12 cellular contexts compared by ENCODE assay signal in genomic region chr10:101778151-101778780, GRCh38. TPM values are rescaled to one million over a fixed set of nuclear protein-coding genes. Genes with fewer than 3 reads are reported as not detected.
DNase-seq lines count a peak whose midpoint lies in the region; ATAC-seq and TF ChIP-seq lines count a peak whose summit lies in the region.
"Had no signal": no experiment of that assay in that cellular context is flagged by ENCODE, and none has a peak within 500 bp of the region (broad histone marks: within the 10 kb centered on the region; RNA-seq: fewer than 3 reads in every experiment).

No MANE protein-coding gene starts in this region.

- H2BK120ac ChIP-seq in H9 (ENCODE audit: low read depth, low read length, poor library complexity, severe bottlenecking), result no peak overlapping the region

- H3T11ph ChIP-seq in H9 (ENCODE audit: low read length), result no peak overlapping the region

- peaks cover 2% of the 10 kb centered on the region; the same call in 1 of the 2 replicates for H3K79me2 ChIP-seq in H9 (ENCODE audit: insufficient read depth, low read length)

- H3K27ac Mint-ChIP-seq in H9 (peak overlapping the region in 1 of 3 experiments; percentile 59; a peak in 1 of 7 replicates), brain (no peak overlapping the region), natural killer cell (no peak overlapping the region)
- H3K27ac Mint-ChIP-seq: activated T-helper 2 cell treated with anti-CD3 and anti-CD28 coated beads, Interferon-gamma antibody, Interleukin-2, Interleukin-4, amounts not matched to agents 10 μg/mL and 5 μg/mL and 100 μg/mL, durations not matched to agents 14 hours and 24 hours and 36 hours had no signal

- no peaks in the 10 kb centered on the region; a peak in 1 of 5 replicates for H3K9me3 Mint-ChIP-seq in H9
- H3K9me3 Mint-ChIP-seq in brain, result no peaks in the 10 kb centered on the region
- no peaks in the 10 kb centered on the region for H3K9me3 Mint-ChIP-seq in natural killer cell
- H3K9me3 Mint-ChIP-seq: activated T-helper 2 cell treated with anti-CD3 and anti-CD28 coated beads, Interferon-gamma antibody, Interleukin-2, Interleukin-4, amounts not matched to agents 10 μg/mL and 5 μg/mL and 100 μg/mL, durations not matched to agents 14 hours and 24 hours and 36 hours had no signal

- no peak overlapping the region for H2BK20ac ChIP-seq in H9 (ENCODE audit: low read depth, low read length, poor library complexity, severe bottlenecking)

- no peak overlapping the region for H2AFZ ChIP-seq in H9 (ENCODE audit: low read length)

- H3K4me3 Mint-ChIP-seq in H9 (peak overlapping the region; percentile 61 to 86), brain (peak overlapping the region in 4 of 5 experiments; percentile 59 to 81 (median 76)), natural killer cell (peak overlapping the region; percentile 87)

- no peak overlapping the region for H2AK5ac ChIP-seq in H9 (ENCODE audit: insufficient read length, low read length)

- H2BK15ac ChIP-seq in H9 (ENCODE audit: low read depth, low read length), result no peak overlapping the region

- H3K14ac ChIP-seq in H9 (ENCODE audit: insufficient read depth, low read length), result no peak overlapping the region

- no CpG with 5 or more reads among the region's 12 CpGs for WGBS in H9 (ENCODE audit: extremely low coverage, insufficient read length, low lambda C conversion rate)

- intact Hi-C loops in natural killer cell (cut with micrococcal nuclease), result no loop called here

- H3K27me3 Mint-ChIP-seq in H9 (ENCODE audit: low read depth) (peaks cover 54% of the 10 kb centered on the region), brain (peaks cover 78% of the 10 kb centered on the region), natural killer cell (ENCODE audit: low read depth in 2 of 2) (peaks cover 38 to 42% of the 10 kb centered on the region in 2 donors)

- H3K23me2 ChIP-seq in H9 (ENCODE audit: insufficient read length, low read depth, low read length, poor library complexity, severe bottlenecking), result peaks cover 38% of the 10 kb centered on the region

- peaks cover 0 to 15% (median 5%) of the 10 kb centered on the region in 11 experiments; a peak in 8 of 22 replicates for H3K36me3 ChIP-seq in BLaER1 treated with 17β-estradiol and CSF1 and Interleukin-3, amounts not matched to agents 10 nM and 100 nM

- ATAC-seq in natural killer cell (no peak), HG03378 (IDR thresholded peaks at IDR 0.05; ENCODE audit: unreplicated experiment) (no peak)

- no peak overlapping the region for H4K8ac ChIP-seq in H9 (replicated peaks; ENCODE audit: insufficient read length, low read depth, low read length)

- H3K4me1 Mint-ChIP-seq in H9 (peaks cover 47 to 70% of the 10 kb centered on the region in 2 experiments), brain (peaks cover 62% of the 10 kb centered on the region), natural killer cell (peaks cover 25 to 54% of the 10 kb centered on the region in 2 donors)

- no peak overlapping the region for H2BK5ac ChIP-seq in H9 (ENCODE audit: insufficient read length, low read length)

- H3K4me1 ChIP-seq in BLaER1 treated with 17β-estradiol and CSF1 and Interleukin-3, amounts not matched to agents 10 nM and 100 nM, result peaks cover 38 to 46% (median 43%) of the 10 kb centered on the region in 10 experiments
- H3K4me1 ChIP-seq in H9 (ENCODE audit: insufficient read depth, low read length), result peaks cover 5% of the 10 kb centered on the region; the same call in 1 of the 2 replicates

- H4K20me1 ChIP-seq in BLaER1 treated with 17β-estradiol and CSF1 and Interleukin-3, amounts not matched to agents 10 nM and 100 nM, result peaks cover 6 to 81% (median 68%) of the 10 kb centered on the region in 11 experiments; a peak in 20 of 22 replicates
- H4K20me1 ChIP-seq in H9 (ENCODE audit: control insufficient read depth, insufficient read depth, insufficient read length), result peaks cover 2% of the 10 kb centered on the region

- peaks cover 69 to 75% (median 72%) of the 10 kb centered on the region in 11 experiments for H3K27me3 ChIP-seq in BLaER1 treated with 17β-estradiol and CSF1 and Interleukin-3, amounts not matched to agents 10 nM and 100 nM
- H3K27me3 ChIP-seq in H9 (ENCODE audit: insufficient read depth, low read length), result peaks cover 42% of the 10 kb centered on the region

- no peak overlapping the region for H3K4ac ChIP-seq in H9 (ENCODE audit: low read depth, low read length)

- H3K56ac ChIP-seq in H9 (ENCODE audit: insufficient read length, low read depth, low read length), result no peak overlapping the region

- peak overlapping the region; percentile 77 to 97 (median 90) for H3K4me2 ChIP-seq in BLaER1 treated with 17β-estradiol and CSF1 and Interleukin-3, amounts not matched to agents 10 nM and 100 nM
- peak overlapping the region; percentile 72 for H3K4me2 ChIP-seq in H9 (ENCODE audit: insufficient read depth, insufficient read length, low read length)

- H3K18ac ChIP-seq in H9 (ENCODE audit: insufficient read length, low read depth, low read length), result no peak overlapping the region

- H3K9me3 ChIP-seq in BLaER1 treated with 17β-estradiol and CSF1 and Interleukin-3, amounts not matched to agents 10 nM and 100 nM (replicated peaks in 1 of 11), result no peaks in the 10 kb centered on the region; a peak in 1 of 22 replicates
- no peaks in the 10 kb centered on the region for H3K9me3 ChIP-seq in H9 (ENCODE audit: control insufficient read depth, low read depth, low read length)

- no peak overlapping the region for H4K5ac ChIP-seq in H9 (ENCODE audit: insufficient read length, low read depth, low read length)

- H2BK12ac ChIP-seq in H9 (ENCODE audit: insufficient read length, low read depth, low read length), result no peak overlapping the region

- peaks cover 6 to 9% (median 6%) of the 10 kb centered on the region in 3 experiments; a peak in 5 of 7 replicates for H3K36me3 Mint-ChIP-seq in H9 (ENCODE audit: insufficient read depth in 1 of 3, low read depth in 3 of 3)
- H3K36me3 Mint-ChIP-seq in brain, result peaks cover 9% of the 10 kb centered on the region
- no peaks in the 10 kb centered on the region for H3K36me3 Mint-ChIP-seq in natural killer cell

- peak overlapping the region in 9 of 10 experiments; percentile 44 to 65 (median 53); a peak in 9 of 20 replicates for H3K4me3 ChIP-seq in BLaER1 treated with 17β-estradiol and CSF1 and Interleukin-3, amounts not matched to agents 10 nM and 100 nM

- H3K27ac ChIP-seq in BLaER1 treated with 17β-estradiol and CSF1 and Interleukin-3, amounts not matched to agents 10 nM and 100 nM, result no peak overlapping the region
- H3K27ac ChIP-seq in H9 (ENCODE audit: insufficient read length, low read depth, low read length), result no peak overlapping the region

- no peak overlapping the region for H3K23ac ChIP-seq in H9 (ENCODE audit: insufficient read length, low read depth, low read length)

- DNase-seq in H9 (no peak), natural killer cell (no peak), GOT3 (lab: John Stamatoyannopoulos, UW) (no peak), glomerular visceral epithelial cell (ENCODE audit: extremely low spot score) (no peak), NCI-H1930 (lab: John Stamatoyannopoulos, UW) (no peak)
- DNase-seq: NCI-H187 had no signal

- H4K91ac ChIP-seq in H9 (ENCODE audit: insufficient read length, low read depth, low read length), result no peak overlapping the region

- H3K9ac ChIP-seq in BLaER1 treated with 17β-estradiol and CSF1 and Interleukin-3, amounts not matched to agents 10 nM and 100 nM, result peak overlapping the region in 3 of 11 experiments; percentile 30 to 58 (median 55); a peak in 1 of 22 replicates
- H3K9ac ChIP-seq in H9 (ENCODE audit: extremely low read depth, insufficient read length, low read length), result no peak overlapping the region

- H3K79me1 ChIP-seq in H9 (ENCODE audit: insufficient read depth, low read depth, low read length, poor library complexity, severe bottlenecking), result no peaks in the 10 kb centered on the region

- TF ChIP-seq CTCF in H9 (conservative IDR thresholded peaks at IDR 0.05), result no peak
- TF ChIP-seq CTCF in brain (conservative IDR thresholded peaks at IDR 0.05), result no peak
- TF ChIP-seq CTCF in natural killer cell (IDR thresholded peaks at IDR 0.05), result no peak

RNA-seq across cellular contexts. Expression of gene FGF8, which starts 2.4 kb away (rescaled TPM):
- 14.3 and 20.2 TPM in 2 replicates for total RNA-seq in H9 (2021)
- polyA plus RNA-seq in brain (ENCODE audit: insufficient read depth, low read depth, low replicate concordance), result not detected
- not detected for total RNA-seq in natural killer cell
- total RNA-seq: activated T-helper 2 cell treated with anti-CD3 and anti-CD28 coated beads, Interferon-gamma antibody, Interleukin-2, Interleukin-4, amounts not matched to agents 10 μg/mL and 5 μg/mL and 100 μg/mL, durations not matched to agents 14 hours and 24 hours and 36 hours; chondrocyte; mononuclear cell had no signal

RNA-seq across cellular contexts. Expression of gene NPM3, which starts 5.0 kb away (rescaled TPM):
- 133 and 139 TPM in 2 replicates for total RNA-seq in H9 (2021)
- polyA plus RNA-seq in brain (ENCODE audit: insufficient read depth, low read depth, low replicate concordance), result 25.6 TPM
- 1 to 10 TPM; 8.2 to 9.0 (median 8.5) TPM for total RNA-seq in natural killer cell

RNA-seq across cellular contexts. Expression of gene OGA, which starts 40.0 kb away (rescaled TPM):
- total RNA-seq in H9 (2021) (120 and 125 TPM in 2 replicates), natural killer cell (100 to 1,000 TPM; 427 to 488 (median 481) TPM)
- polyA plus RNA-seq in brain (ENCODE audit: insufficient read depth, low read depth, low replicate concordance), result 29.0 TPM

Comparison
In these comparisons a context has a peak if more than half of its experiments do, and no peak if none do; other contexts are left out.
1. RNA of gene FGF8, which starts 2.4 kb away (total RNA-seq): 14.3 to 20.2 TPM in H9; not detected in natural killer cell; every median in the first group is over 10 times any median in the second.
2. RNA of gene NPM3, which starts 5.0 kb away (total RNA-seq): 133 to 139 TPM in H9; 8.2 to 9.0 TPM in natural killer cell; every median in the first group is over 10 times any median in the second.
3. Peak in every context shown above with its lines, with median percentiles within 50 percentile points of each other: H3K4me3 Mint-ChIP-seq.